Comparison of ENCODE assay signal across 12 cellular contexts in genomic region chr11:122977455-122978302, GRCh38. TPM values are rescaled to one million over a fixed set of nuclear protein-coding genes. Genes with fewer than 3 reads are reported as not detected.
DNase-seq lines count a peak whose midpoint lies in the region; ATAC-seq and TF ChIP-seq lines count a peak whose summit lies in the region.
"Had no signal": no experiment of that assay in that cellular context is flagged by ENCODE, and none has a peak within 500 bp of the region (broad histone marks: within the 10 kb centered on the region; RNA-seq: fewer than 3 reads in every experiment).

No MANE protein-coding gene starts in this region.

- 7% methylated on average over 50 of the region's 52 CpGs for WGBS in hepatocyte (ENCODE audit: low lambda C conversion rate, missing lambda C conversion rate)

- H3K9me2 ChIP-seq in hepatocyte (replicated peaks; ENCODE audit: insufficient read depth): no peaks in the 10 kb centered on the region

- H2AFZ ChIP-seq in hepatocyte: peak overlapping the region; percentile 31

- no peaks in the 10 kb centered on the region for H3K9me3 ChIP-seq in hepatocyte (ENCODE audit: low read depth)

- H3K36me3 ChIP-seq in hepatocyte (replicated peaks; ENCODE audit: insufficient read depth, low read depth): no peaks in the 10 kb centered on the region

- H3K27ac ChIP-seq in hepatocyte: no peak overlapping the region

- H3K4me3 ChIP-seq in hepatocyte: no peak overlapping the region

- H3K27me3 ChIP-seq in hepatocyte: peaks cover 98% of the 10 kb centered on the region

- ATAC-seq in HG03175 (IDR thresholded peaks at IDR 0.05; ENCODE audit: unreplicated experiment): no peak

- H3K27me3 Mint-ChIP-seq in IgD-negative memory B cell: peaks cover 78% of the 10 kb centered on the region
- peaks cover 98% of the 10 kb centered on the region for H3K27me3 Mint-ChIP-seq in progenitor cell of endocrine pancreas

- no peak for TF ChIP-seq CTCF in hepatocyte (IDR thresholded peaks at IDR 0.05; ENCODE audit: poor library complexity)
- no peak for TF ChIP-seq CTCF in progenitor cell of endocrine pancreas (IDR thresholded peaks at IDR 0.05; ENCODE audit: unreplicated experiment)

- DNase-seq in activated CD8-positive, alpha-beta memory T cell treated with anti-CD3 and anti-CD28 coated beads for 24 hours: peak; percentile 58
- DNase-seq in activated CD8-positive, alpha-beta memory T cell treated with anti-CD3 and anti-CD28 coated beads, Interleukin-2, amount 50 U/mL, for 4 hours: no peak
- DNase-seq in hepatocyte (ENCODE audit: low spot score) (no peak), progenitor cell of endocrine pancreas (ENCODE audit: low spot score, unreplicated experiment) (no peak), SKM-1 treated with dmso at 0.1 percent for 144 hours (lab: John Stamatoyannopoulos, UW; ENCODE audit: unreplicated experiment) (no peak), NCI-H1930 (lab: John Stamatoyannopoulos, UW) (no peak)
- DNase-seq: central memory CD4-positive, alpha-beta T cell had no signal

- H3K4me1 ChIP-seq in hepatocyte (ENCODE audit: insufficient read depth): peaks cover 3% of the 10 kb centered on the region

- peak overlapping the region in 2 of 4 donors; percentile 29 to 52 for H3K4me3 Mint-ChIP-seq in IgD-negative memory B cell
- peak overlapping the region; percentile 59 for H3K4me3 Mint-ChIP-seq in progenitor cell of endocrine pancreas (ENCODE audit: low read depth)

- no peaks in the 10 kb centered on the region for H4K20me1 ChIP-seq in hepatocyte (ENCODE audit: insufficient read depth, poor library complexity, severe bottlenecking)

- H3K36me3 Mint-ChIP-seq in IgD-negative memory B cell (no peaks in the 10 kb centered on the region), progenitor cell of endocrine pancreas (ENCODE audit: insufficient read depth) (peaks cover 2% of the 10 kb centered on the region)

- H3K9me3 Mint-ChIP-seq in IgD-negative memory B cell (peaks cover 0 to 7% (median 2%) of the 10 kb centered on the region in 3 donors), progenitor cell of endocrine pancreas (ENCODE audit: low read depth) (no peaks in the 10 kb centered on the region)
- H3K9me3 Mint-ChIP-seq: mesothelial cell of epicardium had no signal

- H3K27ac Mint-ChIP-seq in IgD-negative memory B cell (peak overlapping the region; percentile 13 to 85 (median 82)), progenitor cell of endocrine pancreas (peak overlapping the region; percentile 3)
- H3K27ac Mint-ChIP-seq: mesothelial cell of epicardium had no signal

- peaks cover 6 to 11% (median 7%) of the 10 kb centered on the region in 3 donors for H3K4me1 Mint-ChIP-seq in IgD-negative memory B cell
- peaks cover 7% of the 10 kb centered on the region for H3K4me1 Mint-ChIP-seq in progenitor cell of endocrine pancreas (ENCODE audit: low read depth)

- H3K4me2 ChIP-seq in hepatocyte: peak overlapping the region; percentile 77

- H3K79me2 ChIP-seq in hepatocyte: no peaks in the 10 kb centered on the region

RNA-seq across cellular contexts. Expression of gene BSX, which starts 4.0 kb away (rescaled TPM):
- polyA plus RNA-seq in IgD-negative memory B cell (not detected), hepatocyte (not detected in 2 replicates)
- total RNA-seq in hepatocyte (not detected in 2 replicates), progenitor cell of endocrine pancreas (not detected in 2 replicates)
- total RNA-seq: M059J, mesothelial cell of epicardium, NCI-H460 had no signal
